ENCODE assay signal across 22 cellular contexts in the genomic region with DNA sequence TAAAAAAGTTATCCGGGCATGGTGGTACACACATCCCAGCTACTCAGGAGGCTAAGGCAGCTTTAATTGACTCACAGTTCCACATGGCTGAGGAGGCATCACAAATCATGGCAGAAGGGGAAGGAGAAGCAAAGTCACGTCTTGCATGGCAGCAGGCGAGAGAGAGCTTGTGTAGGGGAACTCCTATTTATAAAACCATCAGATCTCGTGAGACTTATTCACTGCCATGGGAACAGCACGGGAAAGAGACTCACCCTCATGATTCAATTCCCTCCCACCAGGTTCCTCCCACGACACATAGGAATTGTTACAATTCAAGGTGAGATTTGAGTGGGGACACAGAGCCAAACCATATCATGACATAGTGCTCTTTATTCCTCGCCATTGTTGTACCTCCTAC.
A peak's percentile ranks its signal among the peaks of the same experiment; 100 is the strongest.
DNase-seq lines count a peak whose midpoint lies in the region; ATAC-seq lines count a peak whose summit lies in the region.
"Had no signal": no experiment of that assay in that cellular context is flagged by ENCODE, and none has a peak within 500 bp of the region (broad histone marks: within the 10 kb centered on the region; RNA-seq: fewer than 3 reads in every experiment).

No MANE protein-coding gene starts in this region.

- H3K4me1 Mint-ChIP-seq in activated naive CD8-positive, alpha-beta T cell treated with anti-CD3 and anti-CD28 coated beads, Interleukin-2, amount 50 U/mL, for 24 hours, result peaks cover 85% of the 10 kb centered on the region
- H3K4me1 Mint-ChIP-seq in activated naive CD8-positive, alpha-beta T cell treated with anti-CD3 and anti-CD28 coated beads for 36 hours, result peaks cover 56% of the 10 kb centered on the region
- peaks cover 50 to 55% of the 10 kb centered on the region in 2 donors for H3K4me1 Mint-ChIP-seq in stimulated activated naive B cell treated with anti-CD40 and anti-IgM and Interleukin-4, amounts not matched to agents 10 μg/mL and 1 μg/mL and 100 μg/mL, for 72 hours
- peaks cover 56% of the 10 kb centered on the region for H3K4me1 Mint-ChIP-seq in stimulated activated effector memory CD8-positive, alpha-beta T cell treated with anti-CD3 and anti-CD28 coated beads, Interleukin-12 subunit alpha, Interleukin-12 subunit beta, amount 100 ng/mL, for 72 hours

- no peak for ATAC-seq in activated naive CD8-positive, alpha-beta T cell treated with anti-CD3 and anti-CD28 coated beads, Interleukin-2, amount 50 U/mL, for 24 hours
- no peak for ATAC-seq in stimulated activated naive B cell treated with anti-CD40 and anti-IgM and Interleukin-4, amounts not matched to agents 10 μg/mL and 1 μg/mL and 100 μg/mL, for 72 hours (replicated peaks)
- no peak for ATAC-seq in stimulated activated effector memory CD8-positive, alpha-beta T cell treated with anti-CD3 and anti-CD28 coated beads, Interleukin-12 subunit alpha, Interleukin-12 subunit beta, amount 100 ng/mL, for 72 hours
- ATAC-seq: lower lobe of right lung; naive thymus-derived CD4-positive, alpha-beta T cell had no signal

- peaks cover 2% of the 10 kb centered on the region for H3K36me3 Mint-ChIP-seq in activated naive CD8-positive, alpha-beta T cell treated with anti-CD3 and anti-CD28 coated beads, Interleukin-2, amount 50 U/mL, for 24 hours (ENCODE audit: low read depth)
- no peaks in the 10 kb centered on the region for H3K36me3 Mint-ChIP-seq in activated naive CD8-positive, alpha-beta T cell treated with anti-CD3 and anti-CD28 coated beads for 36 hours
- H3K36me3 Mint-ChIP-seq in stimulated activated naive B cell treated with anti-CD40 and anti-IgM and Interleukin-4, amounts not matched to agents 10 μg/mL and 1 μg/mL and 100 μg/mL, for 72 hours, result peaks cover 4 to 13% of the 10 kb centered on the region in 2 donors
- no peaks in the 10 kb centered on the region for H3K36me3 Mint-ChIP-seq in stimulated activated effector memory CD8-positive, alpha-beta T cell treated with anti-CD3 and anti-CD28 coated beads, Interleukin-12 subunit alpha, Interleukin-12 subunit beta, amount 100 ng/mL, for 72 hours
- H3K36me3 Mint-ChIP-seq: CD4-positive, CD25-positive, alpha-beta regulatory T cell; immature natural killer cell had no signal

- peak overlapping the region; percentile 83 for H3K27ac Mint-ChIP-seq in activated naive CD8-positive, alpha-beta T cell treated with anti-CD3 and anti-CD28 coated beads, Interleukin-2, amount 50 U/mL, for 24 hours
- no peak overlapping the region for H3K27ac Mint-ChIP-seq in activated naive CD8-positive, alpha-beta T cell treated with anti-CD3 and anti-CD28 coated beads for 36 hours
- H3K27ac Mint-ChIP-seq in stimulated activated naive B cell treated with anti-CD40 and anti-IgM and Interleukin-4, amounts not matched to agents 10 μg/mL and 1 μg/mL and 100 μg/mL, for 72 hours, result peak overlapping the region; percentile 59
- no peak overlapping the region for H3K27ac Mint-ChIP-seq in stimulated activated effector memory CD8-positive, alpha-beta T cell treated with anti-CD3 and anti-CD28 coated beads, Interleukin-12 subunit alpha, Interleukin-12 subunit beta, amount 100 ng/mL, for 72 hours
- H3K27ac Mint-ChIP-seq: activated T-helper 2 cell treated with anti-CD3 and anti-CD28 coated beads, Interferon-gamma antibody, Interleukin-2, Interleukin-4, amounts not matched to agents 10 μg/mL and 5 μg/mL and 100 μg/mL, durations not matched to agents 14 hours and 24 hours and 36 hours; naive thymus-derived CD4-positive, alpha-beta T cell; T-helper 2 cell treated with Interferon-gamma antibody and Interleukin-4, amounts not matched to agents 5 μg/mL and 100 μg/mL, for 36 hours had no signal

- no peak overlapping the region for H3K4me3 Mint-ChIP-seq in activated naive CD8-positive, alpha-beta T cell treated with anti-CD3 and anti-CD28 coated beads, Interleukin-2, amount 50 U/mL, for 24 hours
- H3K4me3 Mint-ChIP-seq in activated naive CD8-positive, alpha-beta T cell treated with anti-CD3 and anti-CD28 coated beads for 36 hours, result no peak overlapping the region
- H3K4me3 Mint-ChIP-seq in stimulated activated naive B cell treated with anti-CD40 and anti-IgM and Interleukin-4, amounts not matched to agents 10 μg/mL and 1 μg/mL and 100 μg/mL, for 72 hours, result no peak overlapping the region
- no peak overlapping the region for H3K4me3 Mint-ChIP-seq in stimulated activated effector memory CD8-positive, alpha-beta T cell treated with anti-CD3 and anti-CD28 coated beads, Interleukin-12 subunit alpha, Interleukin-12 subunit beta, amount 100 ng/mL, for 72 hours
- H3K4me3 Mint-ChIP-seq: CD4-positive, CD25-positive, alpha-beta regulatory T cell; T-helper 2 cell treated with Interferon-gamma antibody and Interleukin-4, amounts not matched to agents 5 μg/mL and 100 μg/mL, for 36 hours had no signal

- DNase-seq in activated naive CD8-positive, alpha-beta T cell treated with anti-CD3 and anti-CD28 coated beads, Interleukin-2, amount 50 U/mL, for 24 hours, result no peak
- no peak for DNase-seq in activated naive CD8-positive, alpha-beta T cell treated with anti-CD3 and anti-CD28 coated beads for 36 hours
- DNase-seq in NCI-H226, result peak; percentile 69
- peak; percentile 29 for DNase-seq in left kidney (ENCODE audit: low read depth, low spot score)
- no peak for DNase-seq in stimulated activated naive B cell treated with anti-CD40 and anti-IgM and Interleukin-4, amounts not matched to agents 10 μg/mL and 1 μg/mL and 100 μg/mL, for 72 hours
- DNase-seq in stimulated activated effector memory CD8-positive, alpha-beta T cell treated with anti-CD3 and anti-CD28 coated beads, Interleukin-12 subunit alpha, Interleukin-12 subunit beta, amount 100 ng/mL, for 72 hours (ENCODE audit: low spot score in 2 of 2), result no peak
- no peak for DNase-seq in NCI-H187 (lab: John Stamatoyannopoulos, UW)
- DNase-seq in T-helper 1 cell, result no peak
- DNase-seq: activated CD4-positive, CD25-positive, alpha-beta regulatory T cell; CD4-positive, CD25-positive, alpha-beta regulatory T cell; DMS153; immature natural killer cell; lower lobe of right lung; naive thymus-derived CD4-positive, alpha-beta T cell; NCI-H1436 treated with DMSO at 0.1 percent for 48 hours; NCI-H2171 treated with DMSO at 0.1 percent for 48 hours; NCI-H774; OCI-M1; stimulated activated CD4-positive, alpha-beta T cell treated with anti-CD3 and anti-CD28 coated beads, Interleukin-2, amount 100 ng/mL, for 48 hours; uterus had no signal

- H3K27me3 Mint-ChIP-seq in activated naive CD8-positive, alpha-beta T cell treated with anti-CD3 and anti-CD28 coated beads, Interleukin-2, amount 50 U/mL, for 24 hours, result no peaks in the 10 kb centered on the region
- no peaks in the 10 kb centered on the region for H3K27me3 Mint-ChIP-seq in activated naive CD8-positive, alpha-beta T cell treated with anti-CD3 and anti-CD28 coated beads for 36 hours
- H3K27me3 Mint-ChIP-seq in stimulated activated naive B cell treated with anti-CD40 and anti-IgM and Interleukin-4, amounts not matched to agents 10 μg/mL and 1 μg/mL and 100 μg/mL, for 72 hours, result no peaks in the 10 kb centered on the region

- H3K9me3 Mint-ChIP-seq in activated naive CD8-positive, alpha-beta T cell treated with anti-CD3 and anti-CD28 coated beads, Interleukin-2, amount 50 U/mL, for 24 hours, result peaks cover 8% of the 10 kb centered on the region
- H3K9me3 Mint-ChIP-seq in activated naive CD8-positive, alpha-beta T cell treated with anti-CD3 and anti-CD28 coated beads for 36 hours, result no peaks in the 10 kb centered on the region
- peaks cover 10 to 14% of the 10 kb centered on the region in 2 donors for H3K9me3 Mint-ChIP-seq in stimulated activated naive B cell treated with anti-CD40 and anti-IgM and Interleukin-4, amounts not matched to agents 10 μg/mL and 1 μg/mL and 100 μg/mL, for 72 hours
- H3K9me3 Mint-ChIP-seq in stimulated activated effector memory CD8-positive, alpha-beta T cell treated with anti-CD3 and anti-CD28 coated beads, Interleukin-12 subunit alpha, Interleukin-12 subunit beta, amount 100 ng/mL, for 72 hours, result no peaks in the 10 kb centered on the region
- H3K9me3 Mint-ChIP-seq: activated T-helper 2 cell treated with anti-CD3 and anti-CD28 coated beads, Interferon-gamma antibody, Interleukin-2, Interleukin-4, amounts not matched to agents 10 μg/mL and 5 μg/mL and 100 μg/mL, durations not matched to agents 14 hours and 24 hours and 36 hours; CD4-positive, CD25-positive, alpha-beta regulatory T cell; immature natural killer cell; T-helper 2 cell treated with Interferon-gamma antibody and Interleukin-4, amounts not matched to agents 5 μg/mL and 100 μg/mL, for 36 hours had no signal

Comparison
In these comparisons a context has a peak if more than half of its experiments do, and no peak if none do; other contexts are left out.
1. H3K27ac Mint-ChIP-seq: peak in activated naive CD8-positive, alpha-beta T cell treated with anti-CD3 and anti-CD28 coated beads, Interleukin-2, amount 50 U/mL, for 24 hours (single experiment) and stimulated activated naive B cell treated with anti-CD40 and anti-IgM and Interleukin-4, amounts not matched to agents 10 μg/mL and 1 μg/mL and 100 μg/mL, for 72 hours (single experiment); none in activated naive CD8-positive, alpha-beta T cell treated with anti-CD3 and anti-CD28 coated beads for 36 hours (single experiment) and stimulated activated effector memory CD8-positive, alpha-beta T cell treated with anti-CD3 and anti-CD28 coated beads, Interleukin-12 subunit alpha, Interleukin-12 subunit beta, amount 100 ng/mL, for 72 hours (single experiment).
2. DNase-seq: peak in NCI-H226 (single experiment) and left kidney (single experiment); none in activated naive CD8-positive, alpha-beta T cell treated with anti-CD3 and anti-CD28 coated beads, Interleukin-2, amount 50 U/mL, for 24 hours (single experiment), activated naive CD8-positive, alpha-beta T cell treated with anti-CD3 and anti-CD28 coated beads for 36 hours (single experiment), stimulated activated naive B cell treated with anti-CD40 and anti-IgM and Interleukin-4, amounts not matched to agents 10 μg/mL and 1 μg/mL and 100 μg/mL, for 72 hours (single experiment), stimulated activated effector memory CD8-positive, alpha-beta T cell treated with anti-CD3 and anti-CD28 coated beads, Interleukin-12 subunit alpha, Interleukin-12 subunit beta, amount 100 ng/mL, for 72 hours (0 of 2), NCI-H187 (0 of 2) and T-helper 1 cell (0 of 5).